In genomic region chr17:7435676-7436555, GRCh38 we compare ENCODE assay signal across 9 cellular contexts. TPM values are rescaled to one million over a fixed set of nuclear protein-coding genes. Genes with fewer than 3 reads are reported as not detected.
DNase-seq lines count a peak whose midpoint lies in the region; ATAC-seq and TF ChIP-seq lines count a peak whose summit lies in the region.
"Had no signal": no experiment of that assay in that cellular context is flagged by ENCODE, and none has a peak within 500 bp of the region (broad histone marks: within the 10 kb centered on the region; RNA-seq: fewer than 3 reads in every experiment).

No MANE protein-coding gene starts in this region.

- POLR2A ChIA-PET in naive thymus-derived CD4-positive, alpha-beta T cell (lab: Charles Lee) = interaction anchor here (0.6 to 5.3 kb wide), 40 partner anchors 10 to 390 kb away, joined by 3 to 116 read pairs (median 8); partner anchors contain the start of genes ACAP1, CHRNB1, EIF5A and FXR2

- peak; percentile 53 for DNase-seq in DND-41
- DNase-seq in NCI-H1105 (lab: John Stamatoyannopoulos, UW) = peak; percentile 76
- peak; percentile 39 to 40 for DNase-seq in activated CD4-positive, alpha-beta T cell treated with anti-CD3 and anti-CD28 coated beads, Interleukin-2, amount 50 U/mL, for 24 hours (ENCODE audit: low read depth in 1 of 2, low spot score in 1 of 2)
- DNase-seq in endodermal cell = peak; percentile 94
- DNase-seq in naive thymus-derived CD4-positive, alpha-beta T cell = peak in 3 of 9 donors; percentile 50 to 74 (median 53)
- no peak for DNase-seq in tibial artery
- no peak for DNase-seq in NCI-H1092 (lab: John Stamatoyannopoulos, UW)

- ATAC-seq in DND-41 (ENCODE audit: insufficient read depth, low read depth) = peak; percentile 32
- peak; percentile 19 for ATAC-seq in GM21723 (IDR thresholded peaks at IDR 0.05; ENCODE audit: unreplicated experiment)
- ATAC-seq in naive thymus-derived CD4-positive, alpha-beta T cell = peak; percentile 44

- H3K4me1 ChIP-seq in DND-41 (ENCODE audit: insufficient read depth, low read length) = peaks cover 17% of the 10 kb centered on the region
- peaks cover 3% of the 10 kb centered on the region for H3K4me1 ChIP-seq in endodermal cell (ENCODE audit: control insufficient read depth, insufficient read depth, low read length)
- peaks cover 16 to 45% of the 10 kb centered on the region in 2 donors for H3K4me1 ChIP-seq in naive thymus-derived CD4-positive, alpha-beta T cell (ENCODE audit: control insufficient read depth in 2 of 2, insufficient read depth in 2 of 2, low read length in 2 of 2)
- H3K4me1 ChIP-seq in tibial artery = peaks cover 0 to 56% (median 47%) of the 10 kb centered on the region in 4 donors

- peak overlapping the region; percentile 72 to 82 for H3K4me3 ChIP-seq in DND-41 (ENCODE audit: low read depth in 1 of 2, low read length in 2 of 2)
- peak overlapping the region; percentile 85 for H3K4me3 ChIP-seq in endodermal cell (ENCODE audit: low read length)
- H3K4me3 ChIP-seq in naive thymus-derived CD4-positive, alpha-beta T cell (ENCODE audit: low read length) = peak overlapping the region; percentile 65
- peak overlapping the region; percentile 55 to 71 for H3K4me3 ChIP-seq in tibial artery

- H3K27me3 Mint-ChIP-seq in endodermal cell (ENCODE audit: insufficient read depth) = peaks cover 50% of the 10 kb centered on the region
- H3K27me3 Mint-ChIP-seq in naive thymus-derived CD4-positive, alpha-beta T cell = peaks cover 16 to 20% (median 17%) of the 10 kb centered on the region in 5 donors

- no peaks in the 10 kb centered on the region for H4K20me1 ChIP-seq in DND-41 (ENCODE audit: insufficient read depth, low read length)

- H3K4me2 ChIP-seq in DND-41 (ENCODE audit: insufficient read depth, low read length) = peak overlapping the region; percentile 90

- intact Hi-C loops in naive thymus-derived CD4-positive, alpha-beta T cell (cut with micrococcal nuclease) = loop anchor here (1.0 to 10.0 kb wide), 24 partner anchors 19 to 451 kb away; partner anchors contain the start of genes EIF5A (in 2 of the 2), ELP5 (in 2 of the 2), NEURL4 (in 2 of the 2) and PHF23 (in 2 of the 2)
- intact Hi-C loops in tibial artery (cut with DNase I; ENCODE audit: low total_unique reads) = loop anchor here (5.0 kb wide), 3 partner anchors 41 to 126 kb away; partner anchors contain the start of genes KCTD11, SENP3 and ZBTB4

- peak overlapping the region; percentile 86 for H2AFZ ChIP-seq in DND-41 (ENCODE audit: low read depth, low read length)

- peak; percentile 41 for TF ChIP-seq CTCF in DND-41 (IDR thresholded peaks at IDR 0.05; ENCODE audit: borderline replicate concordance, extremely low read depth, low read length, poor library complexity, severe bottlenecking)
- TF ChIP-seq CTCF in endodermal cell (conservative IDR thresholded peaks at IDR 0.05) = peak; percentile 36
- no peak for TF ChIP-seq CTCF in tibial artery (IDR thresholded peaks at IDR 0.05)

- H3K9ac ChIP-seq in DND-41 (ENCODE audit: low read depth, low read length) = peak overlapping the region; percentile 64
- peak overlapping the region; percentile 57 for H3K9ac ChIP-seq in endodermal cell (ENCODE audit: extremely low read depth, low read length, poor library complexity, severe bottlenecking)

- H3K27me3 ChIP-seq in DND-41 (ENCODE audit: insufficient read depth, low read length, poor library complexity) = no peaks in the 10 kb centered on the region
- H3K27me3 ChIP-seq in endodermal cell (ENCODE audit: control insufficient read depth, insufficient read depth, low read length, poor library complexity, severe bottlenecking) = peaks cover 36% of the 10 kb centered on the region
- H3K27me3 ChIP-seq in naive thymus-derived CD4-positive, alpha-beta T cell (ENCODE audit: control insufficient read depth in 2 of 2, insufficient read depth in 2 of 2, low read length in 2 of 2) = peaks cover 6 to 9% of the 10 kb centered on the region in 2 donors
- peaks cover 3 to 36% of the 10 kb centered on the region in 2 donors for H3K27me3 ChIP-seq in tibial artery

- peaks cover 15% of the 10 kb centered on the region for H3K79me2 ChIP-seq in DND-41 (ENCODE audit: insufficient read depth, low read length)

- no peaks in the 10 kb centered on the region for H3K9me3 Mint-ChIP-seq in endodermal cell
- peaks cover 0 to 3% (median 0%) of the 10 kb centered on the region in 11 donors for H3K9me3 Mint-ChIP-seq in naive thymus-derived CD4-positive, alpha-beta T cell

- H3K36me3 ChIP-seq in DND-41 (ENCODE audit: insufficient read depth, low read length) (peaks cover 4% of the 10 kb centered on the region; the same call in 1 of the 2 replicates), endodermal cell (ENCODE audit: control insufficient read depth, insufficient read depth, low read length) (no peaks in the 10 kb centered on the region), tibial artery (no peaks in the 10 kb centered on the region)
- no peaks in the 10 kb centered on the region for H3K36me3 ChIP-seq in naive thymus-derived CD4-positive, alpha-beta T cell (ENCODE audit: control insufficient read depth in 2 of 3, insufficient read depth in 3 of 3, low read length in 3 of 3)
- H3K36me3 ChIP-seq: SJSA1 had no signal

- peak overlapping the region; percentile 87 for H3K27ac Mint-ChIP-seq in endodermal cell
- peak overlapping the region; percentile 89 to 97 (median 95) for H3K27ac Mint-ChIP-seq in naive thymus-derived CD4-positive, alpha-beta T cell

- no peaks in the 10 kb centered on the region for H3K36me3 Mint-ChIP-seq in endodermal cell (ENCODE audit: low read depth)
- peaks cover 0 to 11% (median 0%) of the 10 kb centered on the region in 5 donors for H3K36me3 Mint-ChIP-seq in naive thymus-derived CD4-positive, alpha-beta T cell

- H3K9me3 ChIP-seq in DND-41 (ENCODE audit: insufficient read depth, low read length, severe bottlenecking) (no peaks in the 10 kb centered on the region), endodermal cell (ENCODE audit: control insufficient read depth, low read length) (no peaks in the 10 kb centered on the region), tibial artery (no peaks in the 10 kb centered on the region)
- no peaks in the 10 kb centered on the region for H3K9me3 ChIP-seq in naive thymus-derived CD4-positive, alpha-beta T cell (ENCODE audit: control insufficient read depth in 2 of 3, low read length in 3 of 3)
- H3K9me3 ChIP-seq: SJSA1 had no signal

- WGBS in endodermal cell (ENCODE audit: insufficient coverage in 1 of 2, insufficient read length in 1 of 2), 2 experiments = 7 to 9% methylated on average over 36 to 49 of the region's 49 CpGs

- H3K4me1 Mint-ChIP-seq in endodermal cell = peaks cover 13% of the 10 kb centered on the region
- peaks cover 28 to 47% (median 37%) of the 10 kb centered on the region in 7 donors for H3K4me1 Mint-ChIP-seq in naive thymus-derived CD4-positive, alpha-beta T cell

- peak overlapping the region; percentile 83 for H3K4me3 Mint-ChIP-seq in endodermal cell
- peak overlapping the region; percentile 86 to 96 (median 94) for H3K4me3 Mint-ChIP-seq in naive thymus-derived CD4-positive, alpha-beta T cell

- H3K27ac ChIP-seq in DND-41 (ENCODE audit: low read length) (peak overlapping the region; percentile 77), endodermal cell (ENCODE audit: low read depth, low read length) (no peak overlapping the region), tibial artery (peak overlapping the region; percentile 59 to 65)
- H3K27ac ChIP-seq in naive thymus-derived CD4-positive, alpha-beta T cell (ENCODE audit: low read depth, low read length) = peak overlapping the region; percentile 83
- H3K27ac ChIP-seq: SJSA1 had no signal

- CTCF ChIA-PET in naive thymus-derived CD4-positive, alpha-beta T cell (lab: Charles Lee) = interaction anchor here (0.6 to 5.2 kb wide), 29 partner anchors 14 to 252 kb away, joined by 3 to 67 read pairs (median 7); partner anchors contain the start of genes ACAP1, KCTD11, MPDU1 and NEURL4

RNA-seq across cellular contexts. Expression of gene TMEM102, which starts 0.7 kb away (rescaled TPM):
- total RNA-seq in endodermal cell = 1 to 10 TPM; 6.5 to 8.6 TPM
- 2.8 TPM for polyA plus RNA-seq in endodermal cell (2013, experiment 1 of 2)
- polyA plus RNA-seq in endodermal cell (2013, experiment 2 of 2) = 1.5 TPM
- total RNA-seq in naive thymus-derived CD4-positive, alpha-beta T cell = 10 to 100 TPM in 3 of 5 experiments, 1 to 10 TPM in 2; 8.2 to 19.1 (median 16.5) TPM
- 10 to 100 TPM in 1 of 2 donors, 1 to 10 TPM in 1; 8.5 to 26.1 TPM for polyA plus RNA-seq in naive thymus-derived CD4-positive, alpha-beta T cell

RNA-seq across cellular contexts. Expression of gene FGF11, which starts 3.4 kb away (rescaled TPM):
- total RNA-seq in endodermal cell = 1 to 10 TPM; 4.0 to 8.8 TPM
- 14.4 TPM for polyA plus RNA-seq in endodermal cell (2013, experiment 1 of 2)
- 15.3 TPM for polyA plus RNA-seq in endodermal cell (2013, experiment 2 of 2)
- total RNA-seq in naive thymus-derived CD4-positive, alpha-beta T cell = 10 to 100 TPM in 1 of 5 experiments, 1 to 10 TPM in 4; 2.8 to 39.7 (median 3.4) TPM
- polyA plus RNA-seq in naive thymus-derived CD4-positive, alpha-beta T cell = under 1 TPM in 1 of 2 donors, not detected in 1; 0.09 TPM
- total RNA-seq: SJSA1 had no signal

RNA-seq across cellular contexts. Expression of gene SPEM3, which starts 7.3 kb away (rescaled TPM):
- total RNA-seq in endodermal cell = not detected
- not detected for polyA plus RNA-seq in endodermal cell (2013, experiment 1 of 2)
- not detected for polyA plus RNA-seq in endodermal cell (2013, experiment 2 of 2)
- total RNA-seq in naive thymus-derived CD4-positive, alpha-beta T cell = not detected
- not detected for polyA plus RNA-seq in naive thymus-derived CD4-positive, alpha-beta T cell
- total RNA-seq: SJSA1 had no signal

RNA-seq across cellular contexts. Expression of gene CHRNB1, which starts 8.9 kb away (rescaled TPM):
- 10 to 100 TPM in 1 of 2 donors, 1 to 10 TPM in 1; 8.7 to 11.6 TPM for total RNA-seq in endodermal cell
- 17.3 TPM for polyA plus RNA-seq in endodermal cell (2013, experiment 1 of 2)
- 13.0 TPM for polyA plus RNA-seq in endodermal cell (2013, experiment 2 of 2)
- 10 to 100 TPM in 1 of 5 experiments, 1 to 10 TPM in 4; 6.0 to 14.6 (median 7.2) TPM for total RNA-seq in naive thymus-derived CD4-positive, alpha-beta T cell
- polyA plus RNA-seq in naive thymus-derived CD4-positive, alpha-beta T cell = 10 to 100 TPM; 14.9 to 24.8 TPM

RNA-seq across cellular contexts. Expression of gene SPEM2, which starts 10.5 kb away (rescaled TPM):
- not detected for total RNA-seq in endodermal cell
- not detected for polyA plus RNA-seq in endodermal cell (2013, experiment 1 of 2)
- not detected for polyA plus RNA-seq in endodermal cell (2013, experiment 2 of 2)
- not detected for total RNA-seq in naive thymus-derived CD4-positive, alpha-beta T cell
- polyA plus RNA-seq in naive thymus-derived CD4-positive, alpha-beta T cell = not detected
- total RNA-seq: SJSA1 had no signal

Comparison
In these comparisons a context has a peak if more than half of its experiments do, and no peak if none do; other contexts are left out.
1. DNase-seq: peak in DND-41 (single experiment), NCI-H1105 (single experiment), activated CD4-positive, alpha-beta T cell treated with anti-CD3 and anti-CD28 coated beads, Interleukin-2, amount 50 U/mL, for 24 hours (2 of 2) and endodermal cell (single experiment); none in tibial artery (0 of 2) and NCI-H1092 (single experiment).
2. CTCF ChIP-seq: peak in DND-41 (single experiment) and endodermal cell (single experiment); none in tibial artery (0 of 2).
3. Peak in every context shown above with its lines, with median percentiles within 50 percentile points of each other: ATAC-seq and H3K4me3 ChIP-seq.